ENCODE assay signal across 18 cellular contexts in the genomic region with DNA sequence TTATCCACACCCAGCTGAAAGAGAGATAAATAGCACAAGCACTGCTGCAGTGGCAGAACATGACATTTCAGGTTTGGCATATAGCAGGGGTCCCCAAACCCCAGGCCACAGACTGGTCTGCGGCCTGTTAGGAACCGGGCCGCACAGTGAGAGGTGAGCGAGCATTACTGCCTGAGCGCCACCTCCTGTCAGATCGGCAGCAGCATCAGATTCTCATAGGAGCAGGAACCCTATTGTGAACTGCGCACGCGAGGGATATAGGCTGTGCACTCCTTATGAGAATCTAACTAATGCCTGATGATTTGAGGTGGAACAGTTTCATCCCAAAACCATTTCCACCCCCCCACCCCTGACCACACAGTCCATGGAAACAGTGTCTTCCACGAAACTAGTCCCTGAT. TPM values are rescaled to one million over a fixed set of nuclear protein-coding genes. Genes with fewer than 3 reads are reported as not detected.
DNase-seq lines count a peak whose midpoint lies in the region; ATAC-seq lines count a peak whose summit lies in the region.
"Had no signal": no experiment of that assay in that cellular context is flagged by ENCODE, and none has a peak within 500 bp of the region (broad histone marks: within the 10 kb centered on the region; RNA-seq: fewer than 3 reads in every experiment).

No MANE protein-coding gene starts in this region.

- ATAC-seq in HG02852 (IDR thresholded peaks at IDR 0.05; ENCODE audit: unreplicated experiment) (no peak), HG03025 (IDR thresholded peaks at IDR 0.05; ENCODE audit: low FRiP score, unreplicated experiment) (no peak)
- ATAC-seq: right cardiac atrium had no signal

- in situ Hi-C loops in SK-MEL-5 (cut with HindIII; ENCODE audit: low pct_unique_long_range_greater_than_20kb, low sequenced_read_pairs) = no loop called here

- DNase-seq in activated naive CD4-positive, alpha-beta T cell treated with Interleukin-2 at 50 U/mL for 16 hours = peak; percentile 42
- no peak for DNase-seq in activated naive CD4-positive, alpha-beta T cell treated with anti-CD3 and anti-CD28 coated beads, Interleukin-2, amount 50 U/mL, for 16 hours
- DNase-seq in SK-MEL-5 (ENCODE audit: low read depth, low spot score) = peak; percentile 34
- peak; percentile 55 for DNase-seq in ecto neural progenitor cell (ENCODE audit: low spot score)
- peak; percentile 48 for DNase-seq in stimulated activated CD8-positive, alpha-beta memory T cell treated with anti-CD3 and anti-CD28 coated beads, Interleukin-4, amount 100 ng/mL, for 48 hours
- no peak for DNase-seq in SIG-M5 (lab: John Stamatoyannopoulos, UW)
- DNase-seq: foreskin fibroblast, left lung, MM.1S, NCI-H1694, right cardiac atrium, Right ventricle myocardium superior had no signal

RNA-seq across cellular contexts. Expression of a gene that starts 54.6 kb away (rescaled TPM):
- total RNA-seq in SK-MEL-5 (2014; rRNA removed; shearing (Covaris generic)) = 0.29 TPM in 1 of 2 replicates, not detected in the other
- polyA plus RNA-seq in SK-MEL-5 (2015; cell fraction: cytosol; rRNA removed) = 0.03 TPM in 1 of 2 replicates, not detected in the other
- 0.16 TPM in 1 of 2 replicates, not detected in the other for polyA plus RNA-seq in SK-MEL-5 (2015; cell fraction: nucleus; rRNA removed)
- total RNA-seq: cerebellum, NCI-H460, osteoblast had no signal
- polyA plus RNA-seq: AG04450 had no signal

Comparison
In these comparisons a context has a peak if more than half of its experiments do, and no peak if none do; other contexts are left out.
1. DNase-seq: peak in activated naive CD4-positive, alpha-beta T cell treated with Interleukin-2 at 50 U/mL for 16 hours (single experiment), SK-MEL-5 (single experiment), ecto neural progenitor cell (single experiment) and stimulated activated CD8-positive, alpha-beta memory T cell treated with anti-CD3 and anti-CD28 coated beads, Interleukin-4, amount 100 ng/mL, for 48 hours (single experiment); none in activated naive CD4-positive, alpha-beta T cell treated with anti-CD3 and anti-CD28 coated beads, Interleukin-2, amount 50 U/mL, for 16 hours (single experiment) and SIG-M5 (single experiment).